Comparison of ENCODE assay signal across 26 cellular contexts in genomic region chr1:39996396-39997004, GRCh38. TPM values are rescaled to one million over a fixed set of nuclear protein-coding genes. Genes with fewer than 3 reads are reported as not detected.
DNase-seq lines count a peak whose midpoint lies in the region; ATAC-seq and TF ChIP-seq lines count a peak whose summit lies in the region.
"Had no signal": no experiment of that assay in that cellular context is flagged by ENCODE, and none has a peak within 500 bp of the region (broad histone marks: within the 10 kb centered on the region; RNA-seq: fewer than 3 reads in every experiment).

No MANE protein-coding gene starts in this region.

- no peaks in the 10 kb centered on the region for H3K27me3 Mint-ChIP-seq in natural killer cell (ENCODE audit: low read depth in 2 of 2)
- H3K27me3 Mint-ChIP-seq in natural killer cell treated with Interleukin-12 subunit alpha and Interleukin-12 subunit beta and Interleukin-15 and Interleukin-18, amount 100 ng/mL, for 72 hours = no peaks in the 10 kb centered on the region
- no peaks in the 10 kb centered on the region for H3K27me3 Mint-ChIP-seq in activated T-cell treated with anti-CD3 and anti-CD28 coated beads, Interleukin-2, amount 50 U/mL, for 24 hours

- peak overlapping the region; percentile 85 for H2AFZ ChIP-seq in OCI-LY7 (ENCODE audit: low read length)
- H2AFZ ChIP-seq: hepatocyte had no signal

- CTCF ChIA-PET in OCI-LY7 (lab: Charles Lee; ENCODE audit: unreplicated experiment) = interaction anchor here (0.7 kb wide), 1 partner anchor 178 kb away, joined by 3 read pairs; no protein-coding TSS in a partner anchor

- ATAC-seq in natural killer cell (peak in 2 of 3 donors; percentile 3 to 22), HG03097 (IDR thresholded peaks at IDR 0.05; ENCODE audit: low FRiP score, unreplicated experiment) (no peak), HG03457 (IDR thresholded peaks at IDR 0.05; ENCODE audit: unreplicated experiment) (no peak)
- no peak for ATAC-seq in natural killer cell treated with Interleukin-12 subunit alpha and Interleukin-12 subunit beta and Interleukin-15 and Interleukin-18, amount 100 ng/mL, for 72 hours
- ATAC-seq: foreskin keratinocyte had no signal

- intact Hi-C loops in natural killer cell (cut with micrococcal nuclease) (no loop called here), OCI-LY7 (cut with micrococcal nuclease; ENCODE audit: unreplicated experiment) (loop anchor here (2.0 kb wide), 1 partner anchor 42 kb away; no protein-coding TSS in a partner anchor)

- H3K9me3 ChIP-seq in OCI-LY7 (ENCODE audit: low read length) = no peaks in the 10 kb centered on the region
- H3K9me3 ChIP-seq: adrenal gland, breast epithelium, mucosa of descending colon, right atrium auricular region, uterus had no signal

- H3K36me3 ChIP-seq in OCI-LY7 (ENCODE audit: insufficient read depth, low read length) = no peaks in the 10 kb centered on the region
- H3K36me3 ChIP-seq: adrenal gland, BLaER1, breast epithelium, right atrium auricular region, uterus had no signal

- no peaks in the 10 kb centered on the region for H3K9me3 Mint-ChIP-seq in natural killer cell
- no peaks in the 10 kb centered on the region for H3K9me3 Mint-ChIP-seq in natural killer cell treated with Interleukin-12 subunit alpha and Interleukin-12 subunit beta and Interleukin-15 and Interleukin-18, amount 100 ng/mL, for 72 hours
- no peaks in the 10 kb centered on the region for H3K9me3 Mint-ChIP-seq in activated T-cell treated with anti-CD3 and anti-CD28 coated beads, Interleukin-2, amount 50 U/mL, for 24 hours

- no peaks in the 10 kb centered on the region for H3K79me2 ChIP-seq in OCI-LY7 (ENCODE audit: insufficient read depth, low read depth, low read length)
- H3K79me2 ChIP-seq: hepatocyte had no signal

- POLR2A ChIA-PET in OCI-LY7 (lab: Charles Lee) = no interaction called here

- H3K4me1 ChIP-seq in OCI-LY7 (ENCODE audit: insufficient read depth, low read length, poor library complexity, severe bottlenecking) = peaks cover 34% of the 10 kb centered on the region
- H3K4me1 ChIP-seq: breast epithelium, right atrium auricular region, uterus had no signal

- DNase-seq in natural killer cell (no peak), OCI-LY7 (ENCODE audit: low spot score) (no peak), hepatic stellate cell (ENCODE audit: low spot score) (peak; percentile 30), GOT3 (lab: John Stamatoyannopoulos, UW) (no peak)
- DNase-seq in natural killer cell treated with Interleukin-12 subunit alpha and Interleukin-12 subunit beta and Interleukin-15 and Interleukin-18, amount 100 ng/mL, for 72 hours (ENCODE audit: low spot score) = no peak
- no peak for DNase-seq in activated T-cell treated with anti-CD3 and anti-CD28 coated beads, Interleukin-2, amount 50 U/mL, for 24 hours
- DNase-seq: activated CD4-positive, alpha-beta T cell treated with anti-CD3 and anti-CD28 coated beads for 48 hours; activated effector memory CD4-positive, alpha-beta T cell treated with Interleukin-2 at 50 U/mL for 16 hours; adrenal gland; foreskin keratinocyte; GDM1; mucosa of descending colon; NCI-H1694; NCI-H2171 treated with DMSO at 0.1 percent for 48 hours; NCI-H774; occipital lobe; SHP77 treated with DMSO at 0.1 percent for 48 hours; T-helper 1 cell; uterus had no signal

- TF ChIP-seq CTCF in natural killer cell (IDR thresholded peaks at IDR 0.05) (no peak), OCI-LY7 (conservative IDR thresholded peaks at IDR 0.05; ENCODE audit: low read length) (no peak)

- BruUV-seq in OCI-LY7 (replicated peaks; lab: Mats Ljungman, UMichigan) = no TSS peak

- H3K4me3 ChIP-seq in OCI-LY7 (ENCODE audit: low read depth, low read length, poor library complexity, severe bottlenecking) = peak overlapping the region; percentile 15
- H3K4me3 ChIP-seq: adrenal gland, BLaER1, breast epithelium, hepatocyte, mucosa of descending colon, right atrium auricular region, uterus had no signal

- peaks cover 26% of the 10 kb centered on the region in 2 donors for H3K4me1 Mint-ChIP-seq in natural killer cell
- H3K4me1 Mint-ChIP-seq in natural killer cell treated with Interleukin-12 subunit alpha and Interleukin-12 subunit beta and Interleukin-15 and Interleukin-18, amount 100 ng/mL, for 72 hours (ENCODE audit: low read depth in 2 of 2) = peaks cover 19 to 22% of the 10 kb centered on the region in 2 donors
- peaks cover 12% of the 10 kb centered on the region for H3K4me1 Mint-ChIP-seq in activated T-cell treated with anti-CD3 and anti-CD28 coated beads, Interleukin-2, amount 50 U/mL, for 24 hours (ENCODE audit: low read depth)

- no peaks in the 10 kb centered on the region for H3K9me2 ChIP-seq in OCI-LY7 (ENCODE audit: insufficient read depth, low read length)

- H3K4me3 Mint-ChIP-seq in natural killer cell = peak overlapping the region; percentile 42
- H3K4me3 Mint-ChIP-seq in natural killer cell treated with Interleukin-12 subunit alpha and Interleukin-12 subunit beta and Interleukin-15 and Interleukin-18, amount 100 ng/mL, for 72 hours = no peak overlapping the region
- H3K4me3 Mint-ChIP-seq in activated T-cell treated with anti-CD3 and anti-CD28 coated beads, Interleukin-2, amount 50 U/mL, for 24 hours = no peak overlapping the region

- H4K20me1 ChIP-seq in OCI-LY7 (ENCODE audit: insufficient read depth, low read length) = no peaks in the 10 kb centered on the region
- H4K20me1 ChIP-seq: BLaER1 had no signal

- peak overlapping the region; percentile 65 for H3K4me2 ChIP-seq in OCI-LY7 (ENCODE audit: low read length)
- H3K4me2 ChIP-seq: hepatocyte had no signal

- H3K27ac Mint-ChIP-seq in natural killer cell = peak overlapping the region; percentile 43 to 71
- H3K27ac Mint-ChIP-seq in natural killer cell treated with Interleukin-12 subunit alpha and Interleukin-12 subunit beta and Interleukin-15 and Interleukin-18, amount 100 ng/mL, for 72 hours = peak overlapping the region in 1 of 2 donors; percentile 37
- no peak overlapping the region for H3K27ac Mint-ChIP-seq in activated T-cell treated with anti-CD3 and anti-CD28 coated beads, Interleukin-2, amount 50 U/mL, for 24 hours

- no peaks in the 10 kb centered on the region for H3K36me3 Mint-ChIP-seq in natural killer cell
- H3K36me3 Mint-ChIP-seq in natural killer cell treated with Interleukin-12 subunit alpha and Interleukin-12 subunit beta and Interleukin-15 and Interleukin-18, amount 100 ng/mL, for 72 hours = no peaks in the 10 kb centered on the region
- H3K36me3 Mint-ChIP-seq in activated T-cell treated with anti-CD3 and anti-CD28 coated beads, Interleukin-2, amount 50 U/mL, for 24 hours (ENCODE audit: low read depth) = no peaks in the 10 kb centered on the region

- H3K27ac ChIP-seq in OCI-LY7 (ENCODE audit: low read depth, low read length, poor library complexity, severe bottlenecking) = peak overlapping the region; percentile 69
- H3K27ac ChIP-seq: adrenal gland, BLaER1, breast epithelium, foreskin keratinocyte, hepatocyte, HL-60, right atrium auricular region, uterus had no signal

RNA-seq across cellular contexts. Expression of gene MFSD2A, which starts 41.6 kb away (rescaled TPM):
- 1 to 10 TPM; 2.8 to 4.4 (median 3.7) TPM for total RNA-seq in natural killer cell
- 10 to 100 TPM; 41.4 to 62.7 TPM for total RNA-seq in natural killer cell treated with Interleukin-12 subunit alpha and Interleukin-12 subunit beta and Interleukin-15 and Interleukin-18, amount 100 ng/mL, for 72 hours
- total RNA-seq in OCI-LY7 (2014; rRNA removed; shearing (Covaris generic)) = 6.4 and 9.9 TPM in 2 replicates
- 11.0 and 13.4 TPM in 2 replicates for total RNA-seq in OCI-LY7 (2022)

RNA-seq across cellular contexts. Expression of gene CAP1, which starts 44.0 kb away (rescaled TPM):
- 100 to 1,000 TPM; 482 to 541 (median 537) TPM for total RNA-seq in natural killer cell
- total RNA-seq in natural killer cell treated with Interleukin-12 subunit alpha and Interleukin-12 subunit beta and Interleukin-15 and Interleukin-18, amount 100 ng/mL, for 72 hours = 100 to 1,000 TPM; 423 to 738 TPM
- total RNA-seq in OCI-LY7 (2014; rRNA removed; shearing (Covaris generic)) = 184 and 193 TPM in 2 replicates
- 276 and 296 TPM in 2 replicates for total RNA-seq in OCI-LY7 (2022)

Comparison
In these comparisons a context has a peak if more than half of its experiments do, and no peak if none do; other contexts are left out.
1. ATAC-seq: peak in natural killer cell (2 of 3); none in natural killer cell treated with Interleukin-12 subunit alpha and Interleukin-12 subunit beta and Interleukin-15 and Interleukin-18, amount 100 ng/mL, for 72 hours (0 of 2), HG03097 (single experiment) and HG03457 (single experiment).